In genomic region chr7:36389371-36390198, GRCh38 we compare ENCODE assay signal across 8 cellular contexts. TPM values are rescaled to one million over a fixed set of nuclear protein-coding genes. Genes with fewer than 3 reads are reported as not detected.
DNase-seq lines count a peak whose midpoint lies in the region; ATAC-seq and TF ChIP-seq lines count a peak whose summit lies in the region.

Gene ANLN (plus strand): TSS chr7:36389862. CDS start chr7:36390027, 165 bp downstream.

- H3K27ac ChIP-seq in esophagus muscularis mucosa (replicated peaks in 1 of 4) = peak within 1 kb of the TSS; percentile 86 to 90 (median 88)
- peak within 1 kb of the TSS; percentile 78 for H3K27ac ChIP-seq in muscle layer of duodenum (ENCODE audit: low read length)

- no peak for TF ChIP-seq POLR2A in esophagus muscularis mucosa (IDR thresholded peaks at IDR 0.05; ENCODE audit: low read depth)

- no peak; the same call in 1 of the 2 replicates for TF ChIP-seq EP300 in Ishikawa (IDR thresholded peaks at IDR 0.05; ENCODE audit: borderline replicate concordance)
- TF ChIP-seq EP300 in esophagus muscularis mucosa (IDR thresholded peaks at IDR 0.05) = no peak

- DNase-seq in DMS53 (lab: John Stamatoyannopoulos, UW) (peak; percentile 97), esophagus muscularis mucosa (ENCODE audit: extremely low spot score) (peak; percentile 95)
- DNase-seq in activated T-cell treated with anti-CD3 and anti-CD28 coated beads, Interleukin-2, amount 50 U/mL, for 48 hours = peak; percentile 88 to 92
- DNase-seq in stimulated activated CD8-positive, alpha-beta memory T cell treated with anti-CD3 and anti-CD28 coated beads, Interleukin-7, amount 100 ng/mL, for 1 hour (ENCODE audit: low read depth in 2 of 2) = peak; percentile 58 to 68

- peak; percentile 76 for ATAC-seq in GM21576 (IDR thresholded peaks at IDR 0.05; ENCODE audit: unreplicated experiment)

- peaks cover 14 to 55% (median 43%) of the 10 kb centered on the region in 4 donors for H3K4me1 ChIP-seq in esophagus muscularis mucosa
- peaks cover 0 to 18% of the 10 kb centered on the region in 2 donors for H3K4me1 ChIP-seq in muscle layer of duodenum (ENCODE audit: control insufficient read depth in 1 of 2, insufficient read depth in 2 of 2, low read length in 2 of 2)

- H3K4me3 ChIP-seq in esophagus muscularis mucosa (peak within 1 kb of the TSS; percentile 65 to 73 (median 68)), muscle layer of duodenum (ENCODE audit: low read depth in 1 of 2, low read length in 2 of 2) (peak within 1 kb of the TSS; percentile 86 to 90)

- no peak for TF ChIP-seq RAD21 in Ishikawa (IDR thresholded peaks at IDR 0.05; ENCODE audit: low read depth)

- TF ChIP-seq CTCF in esophagus muscularis mucosa (IDR thresholded peaks at IDR 0.05) = no peak

- intact Hi-C loops in esophagus muscularis mucosa (cut with DNase I) = no loop called here

- no peaks in the 10 kb centered on the region for H3K27me3 ChIP-seq in esophagus muscularis mucosa
- no peaks in the 10 kb centered on the region for H3K27me3 ChIP-seq in muscle layer of duodenum (ENCODE audit: low read depth, low read length)

- H3K36me3 ChIP-seq in esophagus muscularis mucosa (no peaks in the 10 kb centered on the region), muscle layer of duodenum (ENCODE audit: control insufficient read depth in 1 of 2, insufficient read depth in 2 of 2, low read length in 2 of 2) (no peaks in the 10 kb centered on the region)

- H3K9me3 ChIP-seq in esophagus muscularis mucosa = no peaks in the 10 kb centered on the region
- H3K9me3 ChIP-seq in muscle layer of duodenum (ENCODE audit: control insufficient read depth in 1 of 2, low read length in 2 of 2) = no peaks in the 10 kb centered on the region

- 5% methylated on average over 39 of the region's 68 CpGs for WGBS in esophagus muscularis mucosa

TF ChIP-seq in Ishikawa, 13 proteins besides CTCF, POLR2A, EP300 and RAD21:
- TF ChIP-seq REST (IDR thresholded peaks at IDR 0.05; ENCODE audit: low read depth) (no peak), TEAD4 (IDR thresholded peaks at IDR 0.05) (peak; percentile 71), CREB1 (IDR thresholded peaks at IDR 0.05; ENCODE audit: low read depth) (no peak), CEBPB (IDR thresholded peaks at IDR 0.05) (peak; percentile 97), USF1 (IDR thresholded peaks at IDR 0.05) (peak; percentile 95), EGR1 (IDR thresholded peaks at IDR 0.05) (peak; percentile 5; the same call in 1 of the 2 replicates), MAX (IDR thresholded peaks at IDR 0.05) (peak; percentile 77), TAF1 (IDR thresholded peaks at IDR 0.05; ENCODE audit: low read depth) (peak; percentile 43; the same call in 1 of the 2 replicates), FOXM1 (IDR thresholded peaks at IDR 0.05; ENCODE audit: borderline replicate concordance, low read depth) (peak; percentile 70; the same call in 1 of the 2 replicates)

TF ChIP-seq in PFSK-1, 5 proteins besides CTCF, POLR2A, EP300 and RAD21:
- TF ChIP-seq POLR2AphosphoS5 (IDR thresholded peaks at IDR 0.05; ENCODE audit: low read depth, low read length) (peak; percentile 89), REST (IDR thresholded peaks at IDR 0.05; ENCODE audit: insufficient read depth in 1 of 2, low read depth in 2 of 2, low read length in 2 of 2) (0 out of 4 replicates have a peak, but pooled peaks of 1 of the 2 experiments have one; percentile 48), FOXP2 (optimal IDR thresholded peaks at IDR 0.05; ENCODE audit: borderline replicate concordance, extremely low read depth, extremely low read length, insufficient read depth) (peak; percentile 22), SIN3A (IDR thresholded peaks at IDR 0.05; ENCODE audit: borderline replicate concordance, insufficient read depth, low read length) (peak; percentile 98), TAF1 (IDR thresholded peaks at IDR 0.05; ENCODE audit: borderline replicate concordance, insufficient read depth, low read length) (0 out of 2 replicates have a peak, but pooled peaks have one; percentile 82)

RNA-seq across cellular contexts. Expression of gene ANLN, which starts in this region (rescaled TPM):
- polyA plus RNA-seq in PFSK-1 (2012; ENCODE audit: insufficient read length, low read depth) = 16.7 TPM
- 10 to 100 TPM in 2 of 4 donors, 1 to 10 TPM in 2; 4.1 to 11.2 (median 8.0) TPM for total RNA-seq in esophagus muscularis mucosa

Comparison
In these comparisons a context has a peak if more than half of its experiments do, and no peak if none do; other contexts are left out.
1. Peak in every context shown above with its lines: DNase-seq, ATAC-seq, H3K4me3 ChIP-seq and H3K27ac ChIP-seq.